8 cellular contexts compared by ENCODE assay signal in genomic region chr18:70288851-70289328, GRCh38. TPM values are rescaled to one million over a fixed set of nuclear protein-coding genes. Genes with fewer than 3 reads are reported as not detected.
DNase-seq lines count a peak whose midpoint lies in the region; TF ChIP-seq lines count a peak whose summit lies in the region.

Gene SOCS6, plus strand, starts transcription at chr18:70289045. Its CDS starts 35,624 bp downstream, at chr18:70324669.

- H3K27ac ChIP-seq in VCaP (peak within 1 kb of the TSS; percentile 88), mesenchymal stem cell (ENCODE audit: low read length, poor library complexity, severe bottlenecking) (peak within 1 kb of the TSS; percentile 61)

- peak within 1 kb of the TSS; percentile 79 for H4K91ac ChIP-seq in mesenchymal stem cell (ENCODE audit: low read length)

- peaks cover 0 to 9% of the 10 kb centered on the region in 2 experiments for H3K36me3 ChIP-seq in mesenchymal stem cell (ENCODE audit: control insufficient read depth in 1 of 2, insufficient read depth in 2 of 2, low read depth in 1 of 2, low read length in 2 of 2)

- no peaks in the 10 kb centered on the region for H3K9me3 ChIP-seq in mesenchymal stem cell (ENCODE audit: control insufficient read depth, low read length)

- H3K79me1 ChIP-seq in mesenchymal stem cell (replicated peaks; ENCODE audit: low read length, poor library complexity, severe bottlenecking): no peaks in the 10 kb centered on the region

- H2AFZ ChIP-seq in mesenchymal stem cell (ENCODE audit: low read depth, low read length): peak within 1 kb of the TSS; percentile 95

- H3K4me3 ChIP-seq in LNCaP clone FGC (ENCODE audit: low read depth, low read length): peak within 1 kb of the TSS; percentile 65
- peak within 1 kb of the TSS; percentile 89 for H3K4me3 ChIP-seq in mesenchymal stem cell (ENCODE audit: insufficient read depth in 1 of 2, low read depth in 1 of 2, low read length in 2 of 2)

- peak within 1 kb of the TSS; percentile 63 for H2BK15ac ChIP-seq in mesenchymal stem cell (ENCODE audit: low read depth, poor library complexity, severe bottlenecking)

- peak within 1 kb of the TSS; percentile 77 for H2BK5ac ChIP-seq in mesenchymal stem cell (ENCODE audit: low read depth, low read length, poor library complexity, severe bottlenecking)

- WGBS in mesenchymal stem cell: under 1% methylated on average over 48 of the region's 77 CpGs

- H3K23ac ChIP-seq in mesenchymal stem cell (ENCODE audit: low read length in 2 of 2): no peak within 1 kb of the TSS

- H4K8ac ChIP-seq in mesenchymal stem cell (ENCODE audit: low read length): peak within 1 kb of the TSS; percentile 92

- no peak for TF ChIP-seq CTCF in LNCaP clone FGC (IDR thresholded peaks at IDR 0.05; ENCODE audit: control insufficient read depth, extremely low read depth, insufficient read depth)
- TF ChIP-seq CTCF in VCaP (conservative IDR thresholded peaks at IDR 0.05): no peak

- H3K4me1 ChIP-seq in mesenchymal stem cell (ENCODE audit: control insufficient read depth, insufficient read depth, low read depth, low read length): peaks cover 7% of the 10 kb centered on the region

- H3K27me3 ChIP-seq in mesenchymal stem cell (ENCODE audit: control insufficient read depth in 1 of 2, insufficient read depth in 1 of 2, low read length in 2 of 2): no peaks in the 10 kb centered on the region

- in situ Hi-C loops in endometrial microvascular endothelial cells (cut with HindIII; ENCODE audit: inconsistent ontology term, low pct_unique_long_range_greater_than_20kb, low sequenced_read_pairs): no loop called here

- H2BK120ac ChIP-seq in mesenchymal stem cell (ENCODE audit: low read depth, low read length): peak within 1 kb of the TSS; percentile 94

- H3K4ac ChIP-seq in mesenchymal stem cell (ENCODE audit: low read depth in 1 of 2, low read length in 2 of 2): peak within 1 kb of the TSS; percentile 76 to 95

- peak within 1 kb of the TSS; percentile 67 to 95 for H3K14ac ChIP-seq in mesenchymal stem cell (ENCODE audit: low read length in 2 of 2)

- peak within 1 kb of the TSS; percentile 49 to 72 for H2BK12ac ChIP-seq in mesenchymal stem cell (ENCODE audit: low read length in 2 of 2)

- H2AK5ac ChIP-seq in mesenchymal stem cell (ENCODE audit: low read length, severe bottlenecking): no peak within 1 kb of the TSS

- H3K9ac ChIP-seq in mesenchymal stem cell (ENCODE audit: low read length): peak within 1 kb of the TSS; percentile 93

- H3K4me2 ChIP-seq in mesenchymal stem cell (ENCODE audit: low read length, poor library complexity, severe bottlenecking): peak within 1 kb of the TSS; percentile 91

- DNase-seq in stimulated activated CD4-positive, alpha-beta T cell treated with anti-CD3 and anti-CD28 coated beads, Interleukin-12 subunit alpha, Interleukin-12 subunit beta, amount 100 ng/mL, for 4 hours: peak; percentile 21
- no peak for DNase-seq in stimulated activated CD4-positive, alpha-beta T cell treated with anti-CD3 and anti-CD28 coated beads, Interleukin-4, amount 100 ng/mL, for 24 hours
- peak; percentile 28 for DNase-seq in H4 (ENCODE audit: low spot score)
- no peak for DNase-seq in LNCaP clone FGC (ENCODE audit: low read depth)
- peak; percentile 65 for DNase-seq in mesenchymal stem cell
- peak; percentile 45 for DNase-seq in stromal cell of bone marrow (ENCODE audit: low read depth)

- H3K18ac ChIP-seq in mesenchymal stem cell (ENCODE audit: low read depth in 1 of 2, low read length in 2 of 2): peak within 1 kb of the TSS; percentile 93 to 97

RNA-seq across cellular contexts. Expression of gene SOCS6, which starts in this region (rescaled TPM):
- 10.9 and 17.6 TPM in 2 replicates for total RNA-seq in H4 (2014; rRNA removed; shearing (Covaris generic))
- 12.5 TPM for total RNA-seq in endometrial microvascular endothelial cells (ENCODE audit: inconsistent ontology term)
- 14.7 TPM for polyA plus RNA-seq in mesenchymal stem cell (2013, experiment 1 of 2)
- 13.9 TPM for polyA plus RNA-seq in mesenchymal stem cell (2013, experiment 2 of 2)

Comparison
In these comparisons a context has a peak if more than half of its experiments do, and no peak if none do; other contexts are left out.
1. DNase-seq: peak in stimulated activated CD4-positive, alpha-beta T cell treated with anti-CD3 and anti-CD28 coated beads, Interleukin-12 subunit alpha, Interleukin-12 subunit beta, amount 100 ng/mL, for 4 hours (single experiment), H4 (single experiment), mesenchymal stem cell (single experiment) and stromal cell of bone marrow (single experiment); none in stimulated activated CD4-positive, alpha-beta T cell treated with anti-CD3 and anti-CD28 coated beads, Interleukin-4, amount 100 ng/mL, for 24 hours (single experiment) and LNCaP clone FGC (single experiment).